13 cellular contexts compared by ENCODE assay signal in genomic region chr11:65043881-65044501, GRCh38. TPM values are rescaled to one million over a fixed set of nuclear protein-coding genes. Genes with fewer than 3 reads are reported as not detected.
DNase-seq lines count a peak whose midpoint lies in the region; ATAC-seq and TF ChIP-seq lines count a peak whose summit lies in the region.
"Had no signal": no experiment of that assay in that cellular context is flagged by ENCODE, and none has a peak within 500 bp of the region (broad histone marks: within the 10 kb centered on the region; RNA-seq: fewer than 3 reads in every experiment).

No MANE protein-coding gene starts in this region.

- no peaks in the 10 kb centered on the region for H3K27me3 ChIP-seq in adrenal gland
- H3K27me3 ChIP-seq in lower lobe of right lung (ENCODE audit: low read depth), result no peaks in the 10 kb centered on the region

- H3K4me3 Mint-ChIP-seq in naive thymus-derived CD8-positive, alpha-beta T cell, result peak overlapping the region in 3 of 10 donors; percentile 10 to 45 (median 38)

- ATAC-seq in lower lobe of right lung (peak; percentile 26 to 62), HG03442 (IDR thresholded peaks at IDR 0.05; ENCODE audit: unreplicated experiment) (no peak), GM19397 (IDR thresholded peaks at IDR 0.05; ENCODE audit: unreplicated experiment) (no peak)
- no peak for ATAC-seq in naive thymus-derived CD8-positive, alpha-beta T cell
- ATAC-seq: GM23338 had no signal

- H3K4me1 Mint-ChIP-seq in naive thymus-derived CD8-positive, alpha-beta T cell, result peaks cover 11 to 47% (median 40%) of the 10 kb centered on the region in 4 donors

- POLR2A ChIA-PET in naive thymus-derived CD8-positive, alpha-beta T cell (lab: Charles Lee), result no interaction called here

- intact Hi-C loops in adrenal gland (cut with DNase I) (no loop called here), lower lobe of right lung (cut with DNase I) (no loop called here)

- DNase-seq in AG09309 (ENCODE audit: low read depth) (peak; percentile 5), HS-5 (ENCODE audit: low read depth) (peak; percentile 47), adrenal gland (peak in 6 of 7 donors; percentile 31 to 69 (median 51)), lower lobe of right lung (peak; percentile 81), HPDE6-E6E7 (ENCODE audit: extremely low spot score) (no peak)
- DNase-seq in naive thymus-derived CD8-positive, alpha-beta T cell, result no peak
- DNase-seq: CD4-positive, alpha-beta memory T cell; dermis blood vessel endothelial cell; occipital lobe; T-helper 1 cell had no signal

- H3K9me3 ChIP-seq in adrenal gland (replicated peaks in 1 of 3) (no peaks in the 10 kb centered on the region), lower lobe of right lung (no peaks in the 10 kb centered on the region)

- H3K27ac ChIP-seq in adrenal gland, result no peak overlapping the region
- H3K27ac ChIP-seq in lower lobe of right lung, result no peak overlapping the region

- WGBS in adrenal gland, 4 donors, result 58 to 84% (median 79%) methylated on average over 7 to 23 of the region's 23 CpGs

- no peak overlapping the region for H3K4me3 ChIP-seq in AG09309 (ENCODE audit: control insufficient read depth, low read depth, low read length)
- no peak overlapping the region for H3K4me3 ChIP-seq in adrenal gland
- no peak overlapping the region for H3K4me3 ChIP-seq in lower lobe of right lung
- H3K4me3 ChIP-seq: GM23338 had no signal

- H3K9me3 Mint-ChIP-seq in naive thymus-derived CD8-positive, alpha-beta T cell, result no peaks in the 10 kb centered on the region
- H3K9me3 Mint-ChIP-seq: CD4-positive, alpha-beta memory T cell; GM23338 had no signal

- TF ChIP-seq CTCF in AG09309 (IDR thresholded peaks at IDR 0.05; ENCODE audit: control insufficient read depth, insufficient read depth, low read depth, low read length, missing control alignments) (no peak), adrenal gland (IDR thresholded peaks at IDR 0.05) (no peak), lower lobe of right lung (IDR thresholded peaks at IDR 0.05) (no peak)

- H3K27me3 Mint-ChIP-seq in naive thymus-derived CD8-positive, alpha-beta T cell, result no peaks in the 10 kb centered on the region
- H3K27me3 Mint-ChIP-seq: CD4-positive, alpha-beta memory T cell had no signal

- peak overlapping the region in 4 of 10 donors; percentile 47 to 80 (median 54) for H3K27ac Mint-ChIP-seq in naive thymus-derived CD8-positive, alpha-beta T cell
- H3K27ac Mint-ChIP-seq: CD4-positive, alpha-beta memory T cell; GM23338 had no signal

- H3K4me1 ChIP-seq in adrenal gland (replicated peaks in 1 of 2) (peaks cover 0 to 31% of the 10 kb centered on the region in 2 donors), lower lobe of right lung (peaks cover 53% of the 10 kb centered on the region)

- H3K36me3 Mint-ChIP-seq in naive thymus-derived CD8-positive, alpha-beta T cell, result peaks cover 0 to 6% (median 3%) of the 10 kb centered on the region in 3 donors

- no peaks in the 10 kb centered on the region for H3K36me3 ChIP-seq in adrenal gland (replicated peaks in 1 of 2)
- H3K36me3 ChIP-seq in lower lobe of right lung, result peaks cover 29% of the 10 kb centered on the region

- no peak for TF ChIP-seq POLR2A in adrenal gland (IDR thresholded peaks at IDR 0.05)

RNA-seq across cellular contexts. Expression of gene SAC3D1, which starts 3.0 kb away (rescaled TPM):
- total RNA-seq in adrenal gland, result 10 to 100 TPM in 7 of 8 donors, 1 to 10 TPM in 1; 9.9 to 23.6 (median 16.1) TPM
- polyA plus RNA-seq in adrenal gland, result 10 to 100 TPM in 1 of 3 donors, 1 to 10 TPM in 2; 4.4 to 10.1 (median 7.5) TPM
- total RNA-seq in lower lobe of right lung, result 12.6 TPM
- 1 to 10 TPM; 6.7 to 9.4 TPM for total RNA-seq in naive thymus-derived CD8-positive, alpha-beta T cell
- 10 to 100 TPM in 2 of 3 donors, 1 to 10 TPM in 1; 6.7 to 13.9 (median 10.7) TPM for polyA plus RNA-seq in naive thymus-derived CD8-positive, alpha-beta T cell

RNA-seq across cellular contexts. Expression of gene NAALADL1, which starts 14.4 kb away (rescaled TPM):
- total RNA-seq in adrenal gland, result 10 to 100 TPM in 2 of 8 donors, 1 to 10 TPM in 6; 1.3 to 15.7 (median 5.5) TPM
- polyA plus RNA-seq in adrenal gland, result 10 to 100 TPM in 1 of 3 donors, 1 to 10 TPM in 2; 2.5 to 11.0 (median 8.7) TPM
- 12.2 TPM for total RNA-seq in lower lobe of right lung
- 10 to 100 TPM; 30.1 to 33.9 TPM for total RNA-seq in naive thymus-derived CD8-positive, alpha-beta T cell
- polyA plus RNA-seq in naive thymus-derived CD8-positive, alpha-beta T cell, result 10 to 100 TPM; 14.0 to 22.2 (median 14.3) TPM

RNA-seq across cellular contexts. Expression of gene SNX15, which starts 16.8 kb away (rescaled TPM):
- total RNA-seq in adrenal gland (10 to 100 TPM; 21.2 to 35.9 (median 23.4) TPM), lower lobe of right lung (25.4 TPM)
- polyA plus RNA-seq in adrenal gland, result 10 to 100 TPM; 16.4 to 22.0 (median 18.7) TPM
- total RNA-seq in naive thymus-derived CD8-positive, alpha-beta T cell, result 10 to 100 TPM; 27.3 to 29.6 TPM
- 10 to 100 TPM; 10.5 to 11.9 (median 11.9) TPM for polyA plus RNA-seq in naive thymus-derived CD8-positive, alpha-beta T cell

RNA-seq across cellular contexts. Expression of gene ARL2, which starts 30.0 kb away (rescaled TPM):
- total RNA-seq in adrenal gland, result 100 to 1,000 TPM in 5 of 8 donors, 10 to 100 TPM in 3; 81.0 to 231 (median 112) TPM
- polyA plus RNA-seq in adrenal gland, result 100 to 1,000 TPM in 2 of 3 donors, 10 to 100 TPM in 1; 66.5 to 151 (median 128) TPM
- 74.1 TPM for total RNA-seq in lower lobe of right lung
- 10 to 100 TPM; 37.0 to 38.4 TPM for total RNA-seq in naive thymus-derived CD8-positive, alpha-beta T cell
- 100 to 1,000 TPM; 108 to 135 (median 122) TPM for polyA plus RNA-seq in naive thymus-derived CD8-positive, alpha-beta T cell

RNA-seq across cellular contexts. Expression of gene CDCA5, which starts 39.8 kb away (rescaled TPM):
- total RNA-seq in adrenal gland (1 to 10 TPM in 6 of 8 donors, under 1 TPM in 2; 0.35 to 2.7 (median 1.4) TPM), lower lobe of right lung (2.8 TPM)
- polyA plus RNA-seq in adrenal gland, result 1 to 10 TPM in 1 of 3 donors, under 1 TPM in 2; 0.40 to 1.6 (median 0.88) TPM
- 1 to 10 TPM in 1 of 2 experiments, under 1 TPM in 1; 0.60 to 1.0 TPM for total RNA-seq in naive thymus-derived CD8-positive, alpha-beta T cell
- under 1 TPM; 0.22 to 0.90 (median 0.35) TPM for polyA plus RNA-seq in naive thymus-derived CD8-positive, alpha-beta T cell

Comparison
In these comparisons a context has a peak if more than half of its experiments do, and no peak if none do; other contexts are left out.
1. DNase-seq: peak in AG09309 (single experiment), HS-5 (single experiment), adrenal gland (6 of 7) and lower lobe of right lung (single experiment); none in HPDE6-E6E7 (single experiment) and naive thymus-derived CD8-positive, alpha-beta T cell (0 of 10).
2. ATAC-seq: peak in lower lobe of right lung (2 of 2); none in naive thymus-derived CD8-positive, alpha-beta T cell (0 of 2), HG03442 (single experiment) and GM19397 (single experiment).